Comparison of ENCODE assay signal across 9 cellular contexts in genomic region chr3:114623420-114624046, GRCh38.
DNase-seq lines count a peak whose midpoint lies in the region; TF ChIP-seq lines count a peak whose summit lies in the region.
"Had no signal": no experiment of that assay in that cellular context is flagged by ENCODE, and none has a peak within 500 bp of the region (broad histone marks: within the 10 kb centered on the region; RNA-seq: fewer than 3 reads in every experiment).

No MANE protein-coding gene starts in this region.

- H3K27ac Mint-ChIP-seq in osteocyte (ENCODE audit: unreplicated experiment), result peak overlapping the region; percentile 95
- H3K27ac Mint-ChIP-seq: activated T-cell treated with anti-CD3 and anti-CD28 coated beads, Interleukin-2, amount 50 U/mL, for 72 hours had no signal

- H3K4me3 ChIP-seq in fibroblast of mammary gland (ENCODE audit: control insufficient read depth, low read depth, low read length), result peak overlapping the region; percentile 68

- no peaks in the 10 kb centered on the region for H3K27me3 Mint-ChIP-seq in osteocyte (ENCODE audit: unreplicated experiment)

- H3K36me3 Mint-ChIP-seq in osteocyte (ENCODE audit: unreplicated experiment), result no peaks in the 10 kb centered on the region

- no peaks in the 10 kb centered on the region for H3K9me3 Mint-ChIP-seq in osteocyte (ENCODE audit: unreplicated experiment)
- H3K9me3 Mint-ChIP-seq: activated T-cell treated with anti-CD3 and anti-CD28 coated beads, Interleukin-2, amount 50 U/mL, for 72 hours had no signal

- peaks cover 38% of the 10 kb centered on the region for H3K4me1 Mint-ChIP-seq in osteocyte (ENCODE audit: unreplicated experiment)

- DNase-seq in AG08396 (ENCODE audit: low spot score), result peak; percentile 6
- peak; percentile 37 for DNase-seq in RPMI7951 (ENCODE audit: low read depth)
- no peak for DNase-seq in fibroblast of mammary gland (ENCODE audit: low read depth)
- DNase-seq in osteocyte (ENCODE audit: extremely low spot score, unreplicated experiment), result no peak
- DNase-seq in GM19238 (ENCODE audit: insufficient read length, low spot score), result no peak
- DNase-seq in activated effector memory CD4-positive, alpha-beta T cell treated with Interleukin-2 at 50 U/mL for 16 hours, result no peak
- no peak for DNase-seq in hepatic stellate cell (ENCODE audit: low spot score)
- DNase-seq in activated CD4-positive, CD25-positive, alpha-beta regulatory T cell treated with anti-CD3 and anti-CD28 coated beads, Interleukin-2, amount 50 U/mL, for 72 hours, result no peak
- DNase-seq: activated T-cell treated with anti-CD3 and anti-CD28 coated beads, Interleukin-2, amount 50 U/mL, for 72 hours had no signal

- H3K4me3 Mint-ChIP-seq in osteocyte (ENCODE audit: unreplicated experiment), result peak overlapping the region; percentile 63
- H3K4me3 Mint-ChIP-seq: activated T-cell treated with anti-CD3 and anti-CD28 coated beads, Interleukin-2, amount 50 U/mL, for 72 hours had no signal

- TF ChIP-seq CTCF in fibroblast of mammary gland (conservative IDR thresholded peaks at IDR 0.05; ENCODE audit: control insufficient read depth, insufficient read depth, low read depth, low read length), result no peak
- TF ChIP-seq CTCF in osteocyte (IDR thresholded peaks at IDR 0.05), result no peak

Comparison
In these comparisons a context has a peak if more than half of its experiments do, and no peak if none do; other contexts are left out.
1. DNase-seq: peak in AG08396 (single experiment) and RPMI7951 (single experiment); none in fibroblast of mammary gland (single experiment), osteocyte (single experiment), GM19238 (single experiment), activated effector memory CD4-positive, alpha-beta T cell treated with Interleukin-2 at 50 U/mL for 16 hours (single experiment), hepatic stellate cell (single experiment) and activated CD4-positive, CD25-positive, alpha-beta regulatory T cell treated with anti-CD3 and anti-CD28 coated beads, Interleukin-2, amount 50 U/mL, for 72 hours (single experiment).